10 cellular contexts compared by ENCODE assay signal in the genomic region with DNA sequence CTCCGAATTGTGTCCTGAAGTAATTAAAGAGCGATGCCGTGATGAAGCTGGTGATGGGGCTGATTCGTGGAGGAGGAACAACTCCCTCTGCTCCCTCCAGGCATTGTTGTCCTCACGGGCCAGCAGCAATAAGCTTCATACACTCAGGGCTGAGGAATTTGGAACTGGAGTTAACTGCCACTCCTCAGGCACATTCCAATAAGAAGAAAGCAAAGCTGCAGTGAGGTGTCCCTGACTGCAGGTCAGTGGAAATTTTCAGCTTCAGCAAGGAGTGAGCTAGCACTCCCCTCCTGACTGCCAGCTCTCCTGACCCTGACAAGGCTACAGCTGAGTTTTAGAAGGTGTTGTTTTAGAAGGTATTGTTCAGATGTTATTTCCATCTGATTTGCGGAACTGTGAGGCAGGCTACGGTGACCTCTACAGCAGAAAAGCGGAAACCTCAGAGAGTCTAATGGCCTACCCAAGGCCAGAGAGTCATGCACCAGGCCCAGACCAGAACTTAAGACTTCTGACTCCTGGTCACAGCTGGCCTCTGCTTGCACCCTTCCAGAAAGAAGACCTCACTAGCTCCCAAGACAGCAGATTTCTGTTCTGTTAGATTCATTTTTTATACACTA.
DNase-seq lines count a peak whose midpoint lies in the region; ATAC-seq and TF ChIP-seq lines count a peak whose summit lies in the region.
"Had no signal": no experiment of that assay in that cellular context is flagged by ENCODE, and none has a peak within 500 bp of the region (broad histone marks: within the 10 kb centered on the region; RNA-seq: fewer than 3 reads in every experiment).

No MANE protein-coding gene starts in this region.

- intact Hi-C loops in breast epithelium (cut with DNase I; ENCODE audit: low total_unique reads): no loop called here

- H3K4me1 Mint-ChIP-seq in activated T-cell treated with anti-CD3 and anti-CD28 coated beads, Interleukin-2, amount 50 U/mL, for 4 hours (ENCODE audit: low read depth): peaks cover 28% of the 10 kb centered on the region

- no peaks in the 10 kb centered on the region for H4K20me1 ChIP-seq in smooth muscle cell (ENCODE audit: low read depth)

- H3K4me3 ChIP-seq in breast epithelium: peak overlapping the region in 1 of 3 donors; percentile 32
- H3K4me3 ChIP-seq in smooth muscle cell: peak overlapping the region; percentile 32

- H3K4me1 ChIP-seq in breast epithelium: peaks cover 0 to 15% of the 10 kb centered on the region in 2 donors
- H3K4me1 ChIP-seq in smooth muscle cell (ENCODE audit: low read depth): peaks cover 20% of the 10 kb centered on the region

- H3K9ac ChIP-seq in smooth muscle cell (ENCODE audit: low read depth): peak overlapping the region; percentile 48

- H2AFZ ChIP-seq in smooth muscle cell (ENCODE audit: low read depth): peak overlapping the region; percentile 36

- H3K9me3 ChIP-seq in breast epithelium (no peaks in the 10 kb centered on the region), smooth muscle cell (replicated peaks; ENCODE audit: low read depth) (no peaks in the 10 kb centered on the region)
- H3K9me3 ChIP-seq: neutrophil had no signal

- H3K27me3 ChIP-seq in breast epithelium (no peaks in the 10 kb centered on the region), smooth muscle cell (ENCODE audit: low read depth) (no peaks in the 10 kb centered on the region)

- H3K36me3 ChIP-seq in breast epithelium (no peaks in the 10 kb centered on the region), smooth muscle cell (ENCODE audit: low read depth) (no peaks in the 10 kb centered on the region)
- H3K36me3 ChIP-seq: neutrophil had no signal

- no peak for ATAC-seq in activated T-cell treated with anti-CD3 and anti-CD28 coated beads, Interleukin-2, amount 50 U/mL, for 4 hours

- H3K9me3 Mint-ChIP-seq in activated T-cell treated with anti-CD3 and anti-CD28 coated beads, Interleukin-2, amount 50 U/mL, for 4 hours: no peaks in the 10 kb centered on the region

- no peak for TF ChIP-seq POLR2A in breast epithelium (IDR thresholded peaks at IDR 0.05)

- DNase-seq in HCEC 1CT (peak; percentile 77), breast epithelium (ENCODE audit: low spot score in 2 of 2) (peak; percentile 62 to 88), iPS-NIHi11 (ENCODE audit: low spot score) (peak; percentile 68), smooth muscle cell (lab: John Stamatoyannopoulos, UW; ENCODE audit: unreplicated experiment) (no peak), amygdala (lab: John Stamatoyannopoulos, UW) (no peak), T-helper 2 cell (no peak), NCI-H2171 (lab: John Stamatoyannopoulos, UW) (no peak)
- no peak for DNase-seq in activated T-cell treated with anti-CD3 and anti-CD28 coated beads, Interleukin-2, amount 50 U/mL, for 4 hours
- DNase-seq: NCI-H146 had no signal

- H3K4me2 ChIP-seq in smooth muscle cell: peak overlapping the region; percentile 79

- H3K36me3 Mint-ChIP-seq in activated T-cell treated with anti-CD3 and anti-CD28 coated beads, Interleukin-2, amount 50 U/mL, for 4 hours (ENCODE audit: insufficient read depth): peaks cover 38% of the 10 kb centered on the region

- TF ChIP-seq CTCF in breast epithelium (IDR thresholded peaks at IDR 0.05) (no peak), smooth muscle cell (IDR thresholded peaks at IDR 0.05; ENCODE audit: borderline replicate concordance, insufficient read depth, poor library complexity, severe bottlenecking) (no peak)

- H3F3A ChIP-seq in smooth muscle cell (ENCODE audit: low read depth): peaks cover 14% of the 10 kb centered on the region

- peaks cover 3% of the 10 kb centered on the region for H3K79me2 ChIP-seq in smooth muscle cell (ENCODE audit: low read depth)

- H3K27ac ChIP-seq in breast epithelium (peak overlapping the region; percentile 86 to 88), smooth muscle cell (ENCODE audit: low read depth) (peak overlapping the region; percentile 87)
- H3K27ac ChIP-seq: neutrophil had no signal

- WGBS in smooth muscle cell (ENCODE audit: low lambda C conversion rate): 36% methylated on average over 8 of the region's 8 CpGs

- no peaks in the 10 kb centered on the region for H3K27me3 Mint-ChIP-seq in activated T-cell treated with anti-CD3 and anti-CD28 coated beads, Interleukin-2, amount 50 U/mL, for 4 hours (ENCODE audit: low read depth)

- no peak overlapping the region for H3K4me3 Mint-ChIP-seq in activated T-cell treated with anti-CD3 and anti-CD28 coated beads, Interleukin-2, amount 50 U/mL, for 4 hours

Comparison
In these comparisons a context has a peak if more than half of its experiments do, and no peak if none do; other contexts are left out.
1. DNase-seq: peak in HCEC 1CT (single experiment), breast epithelium (2 of 2) and iPS-NIHi11 (single experiment); none in smooth muscle cell (single experiment), amygdala (0 of 56), activated T-cell treated with anti-CD3 and anti-CD28 coated beads, Interleukin-2, amount 50 U/mL, for 4 hours (single experiment), T-helper 2 cell (0 of 5) and NCI-H2171 (single experiment).